In genomic region chr6:31776961-31777666, GRCh38 we compare ENCODE assay signal across 1 cellular context.
A peak's percentile ranks its signal among the peaks of the same experiment; 100 is the strongest.
TF ChIP-seq lines count a peak whose summit lies in the region.

TSS of gene VWA7 (minus strand) at chr6:31777328. CDS start at chr6:31776779, 549 bp downstream.

TF ChIP-seq in GM12878, 131 proteins besides CTCF, POLR2A, EP300 and RAD21 (continued from another document):
- TF ChIP-seq, protein P1, sequence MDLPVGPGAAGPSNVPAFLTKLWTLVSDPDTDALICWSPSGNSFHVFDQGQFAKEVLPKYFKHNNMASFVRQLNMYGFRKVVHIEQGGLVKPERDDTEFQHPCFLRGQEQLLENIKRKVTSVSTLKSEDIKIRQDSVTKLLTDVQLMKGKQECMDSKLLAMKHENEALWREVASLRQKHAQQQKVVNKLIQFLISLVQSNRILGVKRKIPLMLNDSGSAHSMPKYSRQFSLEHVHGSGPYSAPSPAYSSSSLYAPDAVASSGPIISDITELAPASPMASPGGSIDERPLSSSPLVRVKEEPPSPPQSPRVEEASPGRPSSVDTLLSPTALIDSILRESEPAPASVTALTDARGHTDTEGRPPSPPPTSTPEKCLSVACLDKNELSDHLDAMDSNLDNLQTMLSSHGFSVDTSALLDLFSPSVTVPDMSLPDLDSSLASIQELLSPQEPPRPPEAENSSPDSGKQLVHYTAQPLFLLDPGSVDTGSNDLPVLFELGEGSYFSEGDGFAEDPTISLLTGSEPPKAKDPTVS (IDR thresholded peaks at IDR 0.05; ENCODE audit: low read depth, low read length) = no peak
- TF ChIP-seq HDGF (IDR thresholded peaks at IDR 0.05) = peak; percentile 85; the same call in 1 of the 2 replicates
